7 cellular contexts compared by ENCODE assay signal in genomic region chr13:72808917-72809500, GRCh38. TPM values are rescaled to one million over a fixed set of nuclear protein-coding genes. Genes with fewer than 3 reads are reported as not detected.
DNase-seq lines count a peak whose midpoint lies in the region; ATAC-seq and TF ChIP-seq lines count a peak whose summit lies in the region.

No MANE protein-coding gene starts in this region.

- no peaks in the 10 kb centered on the region for H3K9me3 ChIP-seq in testis

- peaks cover 4% of the 10 kb centered on the region for H3K36me3 Mint-ChIP-seq in effector memory CD8-positive, alpha-beta T cell (ENCODE audit: insufficient read depth)
- peaks cover 32% of the 10 kb centered on the region for H3K36me3 Mint-ChIP-seq in osteocyte (ENCODE audit: unreplicated experiment)

- 33 to 35% methylated on average over 1 of the region's 1 CpG for WGBS in testis, 2 donors

- no peak for TF ChIP-seq POLR2A in NB4 (IDR thresholded peaks at IDR 0.05; ENCODE audit: extremely low read depth, insufficient read length)
- no peak for TF ChIP-seq POLR2A in testis (IDR thresholded peaks at IDR 0.05)

- TF ChIP-seq CTCF in NB4 (IDR thresholded peaks at IDR 0.05; ENCODE audit: low read depth, low read length) (peak; percentile 4), osteocyte (IDR thresholded peaks at IDR 0.05) (peak; percentile 65), testis (IDR thresholded peaks at IDR 0.05) (peak in 1 of 3 experiments; percentile 75)

- H3K4me3 Mint-ChIP-seq in effector memory CD8-positive, alpha-beta T cell, result no peak overlapping the region
- no peak overlapping the region for H3K4me3 Mint-ChIP-seq in osteocyte (ENCODE audit: unreplicated experiment)

- H3K27me3 ChIP-seq in testis, result no peaks in the 10 kb centered on the region

- no peaks in the 10 kb centered on the region for H3K36me3 ChIP-seq in testis (ENCODE audit: low read depth, missing control alignments)

- peak; percentile 41 for ATAC-seq in effector memory CD8-positive, alpha-beta T cell (replicated peaks)
- no peak for ATAC-seq in HG03025 (IDR thresholded peaks at IDR 0.05; ENCODE audit: low FRiP score, unreplicated experiment)

- intact Hi-C loops in testis (cut with DNase I; ENCODE audit: low total_unique reads), result no loop called here

- H3K4me1 Mint-ChIP-seq in effector memory CD8-positive, alpha-beta T cell (ENCODE audit: low read depth in 2 of 2), result no peaks in the 10 kb centered on the region
- H3K4me1 Mint-ChIP-seq in osteocyte (ENCODE audit: unreplicated experiment), result no peaks in the 10 kb centered on the region

- DNase-seq in GM03348 (ENCODE audit: low spot score), result peak; percentile 19
- peak; percentile 29 for DNase-seq in NB4 (ENCODE audit: low read depth)
- no peak for DNase-seq in effector memory CD8-positive, alpha-beta T cell
- no peak for DNase-seq in osteocyte (ENCODE audit: extremely low spot score, unreplicated experiment)
- DNase-seq in testis, result no peak
- no peak for DNase-seq in stimulated activated CD4-positive, alpha-beta T cell treated with anti-CD3 and anti-CD28 coated beads, Interleukin-2, amount 100 ng/mL, for 48 hours

- H3K27me3 Mint-ChIP-seq in effector memory CD8-positive, alpha-beta T cell, result no peaks in the 10 kb centered on the region
- H3K27me3 Mint-ChIP-seq in osteocyte (ENCODE audit: unreplicated experiment), result no peaks in the 10 kb centered on the region

- H3K4me1 ChIP-seq in testis, result no peaks in the 10 kb centered on the region

- no peak overlapping the region for H3K27ac ChIP-seq in testis

- no peak overlapping the region for H3K4me3 ChIP-seq in NB4 (ENCODE audit: low read depth, low read length)
- H3K4me3 ChIP-seq in testis, result no peak overlapping the region

- H3K9me3 Mint-ChIP-seq in effector memory CD8-positive, alpha-beta T cell, result no peaks in the 10 kb centered on the region
- H3K9me3 Mint-ChIP-seq in osteocyte (ENCODE audit: unreplicated experiment), result no peaks in the 10 kb centered on the region

- H3K27ac Mint-ChIP-seq in effector memory CD8-positive, alpha-beta T cell, result no peak overlapping the region
- H3K27ac Mint-ChIP-seq in osteocyte (ENCODE audit: unreplicated experiment), result no peak overlapping the region

RNA-seq across cellular contexts. Expression of gene PIBF1, which starts 27.1 kb away (rescaled TPM):
- total RNA-seq in osteocyte (22.6 and 28.7 TPM in 2 replicates), testis (10 to 100 TPM; 24.6 to 37.2 TPM)
- 22.5 TPM for polyA plus RNA-seq in testis (ENCODE audit: insufficient read depth, low read depth, low replicate concordance)

RNA-seq across cellular contexts. Expression of gene DIS3, which starts 27.3 kb away (rescaled TPM):
- 30.8 and 31.6 TPM in 2 replicates for total RNA-seq in osteocyte
- 10 to 100 TPM; 37.6 to 43.9 TPM for total RNA-seq in testis
- 27.8 TPM for polyA plus RNA-seq in testis (ENCODE audit: insufficient read depth, low read depth, low replicate concordance)

Comparison
In these comparisons a context has a peak if more than half of its experiments do, and no peak if none do; other contexts are left out.
1. DNase-seq: peak in GM03348 (single experiment) and NB4 (single experiment); none in effector memory CD8-positive, alpha-beta T cell (0 of 3), osteocyte (single experiment), testis (single experiment) and stimulated activated CD4-positive, alpha-beta T cell treated with anti-CD3 and anti-CD28 coated beads, Interleukin-2, amount 100 ng/mL, for 48 hours (0 of 2).